Comparison of ENCODE assay signal across 15 cellular contexts in genomic region chr3:94083261-94083660, GRCh38.
DNase-seq lines count a peak whose midpoint lies in the region; ATAC-seq lines count a peak whose summit lies in the region.
"Had no signal": no experiment of that assay in that cellular context is flagged by ENCODE, and none has a peak within 500 bp of the region (broad histone marks: within the 10 kb centered on the region; RNA-seq: fewer than 3 reads in every experiment).

No MANE protein-coding gene starts in this region.

- peak; percentile 59 for DNase-seq in fibroblast of peridontal ligament (ENCODE audit: extremely low read depth)
- DNase-seq in activated CD8-positive, alpha-beta memory T cell treated with anti-CD3 and anti-CD28 coated beads, Interleukin-2, amount 50 U/mL, for 4 hours, result no peak
- DNase-seq in NCI-H1436 (lab: John Stamatoyannopoulos, UW), result no peak
- DNase-seq in SKM-1 (lab: John Stamatoyannopoulos, UW; ENCODE audit: unreplicated experiment), result no peak
- DNase-seq: CD8-positive, alpha-beta memory T cell; esophagus squamous epithelium; hypothalamus; ovary; Right ventricle myocardium superior; spleen; testis had no signal

- ATAC-seq in GM18867 (IDR thresholded peaks at IDR 0.05; ENCODE audit: unreplicated experiment) (peak; percentile 84), GM21529 (IDR thresholded peaks at IDR 0.05; ENCODE audit: unreplicated experiment) (peak; percentile 76), HG03280 (IDR thresholded peaks at IDR 0.05; ENCODE audit: unreplicated experiment) (peak; percentile 64), HG02571 (IDR thresholded peaks at IDR 0.05; ENCODE audit: unreplicated experiment) (no peak)
